2 cellular contexts compared by ENCODE assay signal in genomic region chr14:91328313-91329050, GRCh38.
TF ChIP-seq lines count a peak whose summit lies in the region.

No MANE protein-coding gene starts in this region.

TF ChIP-seq in IMR-90, 13 proteins besides CTCF, POLR2A, EP300 and RAD21:
- TF ChIP-seq MXI1 (IDR thresholded peaks at IDR 0.05; ENCODE audit: borderline replicate concordance, low read depth, low read length) (no peak), RCOR1 (IDR thresholded peaks at IDR 0.05; ENCODE audit: insufficient replicate concordance, low read length) (no peak), CEBPB (IDR thresholded peaks at IDR 0.05; ENCODE audit: low read depth, low read length) (no peak), NFE2L2 (IDR thresholded peaks at IDR 0.05; ENCODE audit: low read depth, low read length) (no peak), MAZ (IDR thresholded peaks at IDR 0.05; ENCODE audit: borderline replicate concordance, low read depth, low read length) (no peak), SMC3 (IDR thresholded peaks at IDR 0.05; ENCODE audit: low read depth, low read length) (no peak), BHLHE40 (IDR thresholded peaks at IDR 0.05; ENCODE audit: low read depth, low read length) (no peak), FOS (IDR thresholded peaks at IDR 0.05; ENCODE audit: low read depth, low read length) (no peak), CHD1 (IDR thresholded peaks at IDR 0.05; ENCODE audit: low read depth, low read length) (no peak), MAFK (IDR thresholded peaks at IDR 0.05; ENCODE audit: low read depth, low read length) (no peak), RFX5 (IDR thresholded peaks at IDR 0.05; ENCODE audit: low read depth, low read length) (no peak)
- TF ChIP-seq, protein P1, sequence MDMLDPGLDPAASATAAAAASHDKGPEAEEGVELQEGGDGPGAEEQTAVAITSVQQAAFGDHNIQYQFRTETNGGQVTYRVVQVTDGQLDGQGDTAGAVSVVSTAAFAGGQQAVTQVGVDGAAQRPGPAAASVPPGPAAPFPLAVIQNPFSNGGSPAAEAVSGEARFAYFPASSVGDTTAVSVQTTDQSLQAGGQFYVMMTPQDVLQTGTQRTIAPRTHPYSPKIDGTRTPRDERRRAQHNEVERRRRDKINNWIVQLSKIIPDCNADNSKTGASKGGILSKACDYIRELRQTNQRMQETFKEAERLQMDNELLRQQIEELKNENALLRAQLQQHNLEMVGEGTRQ (IDR thresholded peaks at IDR 0.05; ENCODE audit: low read depth, low read length), result no peak
- TF ChIP-seq, protein P2, sequence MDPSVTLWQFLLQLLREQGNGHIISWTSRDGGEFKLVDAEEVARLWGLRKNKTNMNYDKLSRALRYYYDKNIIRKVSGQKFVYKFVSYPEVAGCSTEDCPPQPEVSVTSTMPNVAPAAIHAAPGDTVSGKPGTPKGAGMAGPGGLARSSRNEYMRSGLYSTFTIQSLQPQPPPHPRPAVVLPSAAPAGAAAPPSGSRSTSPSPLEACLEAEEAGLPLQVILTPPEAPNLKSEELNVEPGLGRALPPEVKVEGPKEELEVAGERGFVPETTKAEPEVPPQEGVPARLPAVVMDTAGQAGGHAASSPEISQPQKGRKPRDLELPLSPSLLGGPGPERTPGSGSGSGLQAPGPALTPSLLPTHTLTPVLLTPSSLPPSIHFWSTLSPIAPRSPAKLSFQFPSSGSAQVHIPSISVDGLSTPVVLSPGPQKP (IDR thresholded peaks at IDR 0.05; ENCODE audit: borderline replicate concordance, low read depth, low read length), result no peak
TF ChIP-seq in IMR-90: peak in this region for 0.

TF ChIP-seq in SK-N-SH treated with all-trans-retinoic acid at 6 μM for 48 hours, 23 proteins besides CTCF, POLR2A, EP300 and RAD21:
- TF ChIP-seq CREB5 (CRISPR knock-in tag; IDR thresholded peaks at IDR 0.05; ENCODE audit: low read depth) (no peak), ARNTL (CRISPR knock-in tag; IDR thresholded peaks at IDR 0.05; ENCODE audit: borderline replicate concordance, low read depth) (no peak), TCF4 (CRISPR knock-in tag; IDR thresholded peaks at IDR 0.05; ENCODE audit: borderline replicate concordance) (no peak), ISL1 (CRISPR knock-in tag; IDR thresholded peaks at IDR 0.05) (no peak), ESRRG (CRISPR knock-in tag; IDR thresholded peaks at IDR 0.05) (no peak), ZC3H10 (CRISPR knock-in tag; IDR thresholded peaks at IDR 0.05) (no peak), ZFP3 (CRISPR knock-in tag; IDR thresholded peaks at IDR 0.05) (no peak), ZNF70 (CRISPR knock-in tag; IDR thresholded peaks at IDR 0.05) (no peak), RARB (CRISPR knock-in tag; IDR thresholded peaks at IDR 0.05) (no peak), CSRNP3 (CRISPR knock-in tag; IDR thresholded peaks at IDR 0.05) (no peak), OSR1 (CRISPR knock-in tag; IDR thresholded peaks at IDR 0.05) (no peak), ZFP30 (CRISPR knock-in tag; IDR thresholded peaks at IDR 0.05) (no peak), ZNF8 (CRISPR knock-in tag; IDR thresholded peaks at IDR 0.05) (no peak), GLIS3 (CRISPR knock-in tag; IDR thresholded peaks at IDR 0.05) (no peak), SNAI2 (CRISPR knock-in tag; IDR thresholded peaks at IDR 0.05) (no peak), PPARA (CRISPR knock-in tag; IDR thresholded peaks at IDR 0.05; ENCODE audit: borderline replicate concordance) (no peak)
- TF ChIP-seq, protein P3, sequence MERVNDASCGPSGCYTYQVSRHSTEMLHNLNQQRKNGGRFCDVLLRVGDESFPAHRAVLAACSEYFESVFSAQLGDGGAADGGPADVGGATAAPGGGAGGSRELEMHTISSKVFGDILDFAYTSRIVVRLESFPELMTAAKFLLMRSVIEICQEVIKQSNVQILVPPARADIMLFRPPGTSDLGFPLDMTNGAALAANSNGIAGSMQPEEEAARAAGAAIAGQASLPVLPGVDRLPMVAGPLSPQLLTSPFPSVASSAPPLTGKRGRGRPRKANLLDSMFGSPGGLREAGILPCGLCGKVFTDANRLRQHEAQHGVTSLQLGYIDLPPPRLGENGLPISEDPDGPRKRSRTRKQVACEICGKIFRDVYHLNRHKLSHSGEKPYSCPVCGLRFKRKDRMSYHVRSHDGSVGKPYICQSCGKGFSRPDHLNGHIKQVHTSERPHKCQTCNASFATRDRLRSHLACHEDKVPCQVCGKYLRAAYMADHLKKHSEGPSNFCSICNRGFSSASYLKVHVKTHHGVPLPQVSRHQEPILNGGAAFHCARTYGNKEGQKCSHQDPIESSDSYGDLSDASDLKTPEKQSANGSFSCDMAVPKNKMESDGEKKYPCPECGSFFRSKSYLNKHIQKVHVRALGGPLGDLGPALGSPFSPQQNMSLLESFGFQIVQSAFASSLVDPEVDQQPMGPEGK (CRISPR knock-in tag; IDR thresholded peaks at IDR 0.05; ENCODE audit: borderline replicate concordance), result no peak
